8 cellular contexts compared by ENCODE assay signal in genomic region chr19:36378625-36379509, GRCh38. TPM values are rescaled to one million over a fixed set of nuclear protein-coding genes. Genes with fewer than 3 reads are reported as not detected.
DNase-seq lines count a peak whose midpoint lies in the region; ATAC-seq, FAIRE-seq and TF ChIP-seq lines count a peak whose summit lies in the region.

TSS of gene ZFP14 (minus strand) at chr19:36379201. CDS start at chr19:36367892, 11,309 bp downstream.

- H3K27me3 ChIP-seq in right atrium auricular region (no peaks in the 10 kb centered on the region), prostate gland (replicated peaks; ENCODE audit: insufficient read depth) (no peaks in the 10 kb centered on the region)

- H3K36me3 ChIP-seq in right atrium auricular region (no peaks in the 10 kb centered on the region), prostate gland (no peaks in the 10 kb centered on the region), urinary bladder (ENCODE audit: insufficient read depth) (no peaks in the 10 kb centered on the region)

- H3K9me3 ChIP-seq in right atrium auricular region = no peaks in the 10 kb centered on the region
- H3K9me3 ChIP-seq in prostate gland = no peaks in the 10 kb centered on the region

- TF ChIP-seq CTCF in right atrium auricular region (IDR thresholded peaks at IDR 0.05) (peak in 1 of 2 donors; percentile 49), prostate gland (IDR thresholded peaks at IDR 0.05) (peak in 2 of 4 experiments; percentile 8 to 15)

- WGBS in prostate gland = 2% methylated on average over 69 of the region's 69 CpGs
- WGBS in urinary bladder = 3% methylated on average over 69 of the region's 69 CpGs

- ATAC-seq in HG02798 (IDR thresholded peaks at IDR 0.05; ENCODE audit: poor library complexity, unreplicated experiment) = peak; percentile 99

- DNase-seq in GM12891 (ENCODE audit: insufficient read length, low spot score) (peak; percentile 99), NCI-H1436 treated with DMSO at 0.1 percent for 48 hours (lab: John Stamatoyannopoulos, UW) (peak; percentile 63), T-helper 1 cell (peak; percentile 90 to 93 (median 92)), right atrium auricular region (ENCODE audit: low spot score) (peak; percentile 91), prostate gland (ENCODE audit: low spot score) (peak; percentile 95)

- H3K4me1 ChIP-seq in right atrium auricular region = peaks cover 0 to 15% of the 10 kb centered on the region in 2 donors
- peaks cover 7% of the 10 kb centered on the region for H3K4me1 ChIP-seq in prostate gland (replicated peaks)
- no peaks in the 10 kb centered on the region for H3K4me1 ChIP-seq in urinary bladder (ENCODE audit: insufficient read depth)

- FAIRE-seq in GM12891 (lab: Jason Lieb, UNC) = peak; percentile 99

- H3K4me3 ChIP-seq in right atrium auricular region (peak within 1 kb of the TSS; percentile 55 to 79), prostate gland (peak within 1 kb of the TSS; percentile 56 to 74), urinary bladder (ENCODE audit: low read depth, low read length) (peak within 1 kb of the TSS; percentile 69)

- intact Hi-C loops in prostate gland (cut with DNase I) = no loop called here

- peak; percentile 26; the same call in 1 of the 2 replicates for TF ChIP-seq POLR2A in GM12891 (IDR thresholded peaks at IDR 0.05; ENCODE audit: low read depth, low read length)
- TF ChIP-seq POLR2A in prostate gland (IDR thresholded peaks at IDR 0.05) = peak; percentile 66

- peak within 1 kb of the TSS; percentile 86 for H3K27ac ChIP-seq in angular gyrus (ENCODE audit: low read depth, low read length)
- peak within 1 kb of the TSS; percentile 75 to 88 for H3K27ac ChIP-seq in right atrium auricular region
- peak within 1 kb of the TSS; percentile 74 to 76 for H3K27ac ChIP-seq in prostate gland
- H3K27ac ChIP-seq in urinary bladder (ENCODE audit: low read depth) = peak within 1 kb of the TSS; percentile 84

TF ChIP-seq in GM12891, 5 proteins besides CTCF, POLR2A, EP300 and RAD21:
- peak; percentile 40; the same call in 1 of the 2 replicates for TF ChIP-seq POU2F2 (IDR thresholded peaks at IDR 0.05; ENCODE audit: low read depth, low read length)
- TF ChIP-seq TAF1 (IDR thresholded peaks at IDR 0.05; ENCODE audit: low read depth, low read length) = peak; percentile 56; the same call in 1 of the 2 replicates
- no peak for TF ChIP-seq SPI1 (IDR thresholded peaks at IDR 0.05; ENCODE audit: low read depth, low read length)
TF ChIP-seq in GM12891: peak in this region for 2.

RNA-seq across cellular contexts. Expression of gene ZFP14, which starts in this region (rescaled TPM):
- polyA plus RNA-seq in GM12891 (2012; ENCODE audit: low read depth, missing spikeins) = 0.78 TPM
- 1 to 10 TPM; 1.3 to 1.5 TPM for total RNA-seq in right atrium auricular region
- total RNA-seq in prostate gland = 1 to 10 TPM; 5.2 to 7.2 TPM
- 25.6 TPM for total RNA-seq in urinary bladder
- 2.2 TPM for polyA plus RNA-seq in urinary bladder

Comparison
In these comparisons a context has a peak if more than half of its experiments do, and no peak if none do; other contexts are left out.
1. Peak in every context shown above with its lines: DNase-seq, ATAC-seq, H3K4me3 ChIP-seq and H3K27ac ChIP-seq.